ENCODE assay signal across 1 cellular context in the genomic region with DNA sequence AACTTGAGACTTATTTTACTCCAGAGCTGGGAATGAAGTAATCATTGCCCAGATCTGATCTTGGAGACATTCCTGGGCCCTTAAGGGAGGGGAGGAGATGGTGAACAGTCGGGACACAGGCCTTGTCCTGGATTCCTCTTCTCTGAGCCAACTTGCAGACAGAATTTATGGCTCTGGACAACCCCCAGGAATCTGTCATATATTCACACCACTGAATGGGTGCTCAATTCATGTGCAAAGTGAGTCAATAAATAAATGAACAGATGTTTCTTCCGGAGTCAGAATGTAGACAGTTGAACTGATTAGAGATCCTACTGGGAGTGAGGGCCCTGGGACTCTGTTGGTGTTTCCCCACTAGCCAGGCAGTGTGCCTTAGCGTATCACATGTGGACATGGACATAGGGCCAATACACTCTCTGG.
TF ChIP-seq lines count a peak whose summit lies in the region.

No MANE protein-coding gene starts in this region.

TF ChIP-seq in SK-N-SH, 30 proteins besides CTCF, POLR2A, EP300 and RAD21 (continued from another document):
- TF ChIP-seq, protein P1, sequence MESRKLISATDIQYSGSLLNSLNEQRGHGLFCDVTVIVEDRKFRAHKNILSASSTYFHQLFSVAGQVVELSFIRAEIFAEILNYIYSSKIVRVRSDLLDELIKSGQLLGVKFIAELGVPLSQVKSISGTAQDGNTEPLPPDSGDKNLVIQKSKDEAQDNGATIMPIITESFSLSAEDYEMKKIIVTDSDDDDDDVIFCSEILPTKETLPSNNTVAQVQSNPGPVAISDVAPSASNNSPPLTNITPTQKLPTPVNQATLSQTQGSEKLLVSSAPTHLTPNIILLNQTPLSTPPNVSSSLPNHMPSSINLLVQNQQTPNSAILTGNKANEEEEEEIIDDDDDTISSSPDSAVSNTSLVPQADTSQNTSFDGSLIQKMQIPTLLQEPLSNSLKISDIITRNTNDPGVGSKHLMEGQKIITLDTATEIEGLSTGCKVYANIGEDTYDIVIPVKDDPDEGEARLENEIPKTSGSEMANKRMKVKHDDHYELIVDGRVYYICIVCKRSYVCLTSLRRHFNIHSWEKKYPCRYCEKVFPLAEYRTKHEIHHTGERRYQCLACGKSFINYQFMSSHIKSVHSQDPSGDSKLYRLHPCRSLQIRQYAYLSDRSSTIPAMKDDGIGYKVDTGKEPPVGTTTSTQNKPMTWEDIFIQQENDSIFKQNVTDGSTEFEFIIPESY (IDR thresholded peaks at IDR 0.05; ENCODE audit: borderline replicate concordance, low read depth), result peak; percentile 62; the same call in 1 of the 2 replicates
- TF ChIP-seq MEF2A (IDR thresholded peaks at IDR 0.05; ENCODE audit: borderline replicate concordance, low read depth) (no peak), FOXJ3 (CRISPR knock-in tag; IDR thresholded peaks at IDR 0.05) (no peak), TAF1 (IDR thresholded peaks at IDR 0.05; ENCODE audit: borderline replicate concordance, low read depth, low read length) (no peak), PBX3 (IDR thresholded peaks at IDR 0.05) (peak; percentile 98), SIN3A (IDR thresholded peaks at IDR 0.05; ENCODE audit: borderline replicate concordance, low read depth, low read length) (peak; percentile 86), RXRA (IDR thresholded peaks at IDR 0.05; ENCODE audit: borderline replicate concordance, low read depth) (peak; percentile 60; the same call in 1 of the 2 replicates)
- TF ChIP-seq, protein P2, sequence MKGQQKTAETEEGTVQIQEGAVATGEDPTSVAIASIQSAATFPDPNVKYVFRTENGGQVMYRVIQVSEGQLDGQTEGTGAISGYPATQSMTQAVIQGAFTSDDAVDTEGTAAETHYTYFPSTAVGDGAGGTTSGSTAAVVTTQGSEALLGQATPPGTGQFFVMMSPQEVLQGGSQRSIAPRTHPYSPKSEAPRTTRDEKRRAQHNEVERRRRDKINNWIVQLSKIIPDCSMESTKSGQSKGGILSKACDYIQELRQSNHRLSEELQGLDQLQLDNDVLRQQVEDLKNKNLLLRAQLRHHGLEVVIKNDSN (IDR thresholded peaks at IDR 0.05; ENCODE audit: borderline replicate concordance, low read depth), result no peak
